Comparison of ENCODE assay signal across 5 cellular contexts in genomic region chr4:16853653-16854052, GRCh38. TPM values are rescaled to one million over a fixed set of nuclear protein-coding genes. Genes with fewer than 3 reads are reported as not detected.
"Had no signal": no experiment of that assay in that cellular context is flagged by ENCODE, and none has a peak within 500 bp of the region (broad histone marks: within the 10 kb centered on the region; RNA-seq: fewer than 3 reads in every experiment).

No MANE protein-coding gene starts in this region.

- H3K27ac Mint-ChIP-seq: GM23338, H9 had no signal

- H3K4me3 ChIP-seq: GM23338, K562 had no signal

- DNase-seq: H9, HCEC 1CT had no signal

- H3K4me3 Mint-ChIP-seq: GM23338, H9 had no signal

- ATAC-seq: GM23338, HepG2, K562 had no signal

RNA-seq across cellular contexts. Expression of gene LDB2, which starts 44.8 kb away (rescaled TPM):
- total RNA-seq: HepG2 had no signal
